Comparison of ENCODE assay signal across 23 cellular contexts in genomic region chr5:174336479-174336878, GRCh38.
DNase-seq lines count a peak whose midpoint lies in the region; ATAC-seq, FAIRE-seq and TF ChIP-seq lines count a peak whose summit lies in the region.
"Had no signal": no experiment of that assay in that cellular context is flagged by ENCODE, and none has a peak within 500 bp of the region (broad histone marks: within the 10 kb centered on the region; RNA-seq: fewer than 3 reads in every experiment).

No MANE protein-coding gene starts in this region.

- H2BK120ac ChIP-seq in trophoblast cell (ENCODE audit: insufficient read depth, low read length, poor library complexity) = peak overlapping the region; percentile 100

- POLR2A ChIA-PET in GM12878 (lab: Charles Lee) = no interaction called here

- peak overlapping the region; percentile 100 for H3K4ac ChIP-seq in trophoblast cell (ENCODE audit: low read depth, low read length)

- H2AFZ ChIP-seq in GM12878 (ENCODE audit: control insufficient read depth, low read depth, low read length) (no peak overlapping the region), trophoblast cell (ENCODE audit: insufficient read depth, low read length, poor library complexity) (peak overlapping the region; percentile 84)

- no peak overlapping the region for H3K23ac ChIP-seq in trophoblast cell (ENCODE audit: low read length)

- no peak for TF ChIP-seq RAD21 in GM12878 (IDR thresholded peaks at IDR 0.05; ENCODE audit: insufficient read depth, low read depth, low read length)

- H3K4me1 ChIP-seq in GM12878 (ENCODE audit: control insufficient read depth, insufficient read depth, low read length) = no peaks in the 10 kb centered on the region; the same call in 1 of the 2 replicates
- H3K4me1 ChIP-seq in trophoblast cell (ENCODE audit: control insufficient read depth in 1 of 2, insufficient read depth in 2 of 2, low read length in 2 of 2) = peaks cover 32 to 41% of the 10 kb centered on the region in 2 experiments
- H3K4me1 ChIP-seq: A549 had no signal

- DNase-seq in MG63 = no peak
- DNase-seq in GM12878 (ENCODE audit: low read depth, low spot score) = no peak
- DNase-seq in trophoblast cell = no peak
- DNase-seq in stimulated activated CD4-positive, alpha-beta T cell treated with anti-CD3 and anti-CD28 coated beads, Interleukin-15, amount 100 ng/mL, for 24 hours = no peak
- DNase-seq in medulla oblongata (ENCODE audit: extremely low spot score) = no peak
- DNase-seq: BE2C, DMS79, HFFc6, KBM-7, NCI-H1105, NCI-H2029 treated with DMSO at 0.1 percent for 48 hours, NCI-H524 treated with DMSO at 0.1 percent for 48 hours, NCI-H82, SW 1271 had no signal

- peak overlapping the region; percentile 81 for H4K12ac ChIP-seq in trophoblast cell (ENCODE audit: low read depth, low read length)

- intact Hi-C loops in GM12878 (cut with micrococcal nuclease; ENCODE audit: unreplicated experiment) = no loop called here

- peak overlapping the region; percentile 100 for H4K91ac ChIP-seq in trophoblast cell (ENCODE audit: low read depth, low read length)

- no peak for FAIRE-seq in GM12878 (lab: Jason Lieb, UNC)
- FAIRE-seq: A549, GM12892, GM19239, H54 had no signal

- peak overlapping the region; percentile 100 for H2BK5ac ChIP-seq in trophoblast cell (ENCODE audit: low read depth, low read length, poor library complexity)

- H3K79me2 ChIP-seq in GM12878 (ENCODE audit: control insufficient read depth, insufficient read depth, low read length) (no peaks in the 10 kb centered on the region), trophoblast cell (ENCODE audit: control insufficient read depth, insufficient read depth, low read length, poor library complexity) (peaks cover 19% of the 10 kb centered on the region)

- H3K9ac ChIP-seq in GM12878 (ENCODE audit: control insufficient read depth, insufficient read depth, low read length) (no peak overlapping the region), trophoblast cell (ENCODE audit: low read length) (peak overlapping the region; percentile 24)

- H4K20me1 ChIP-seq in GM12878 (ENCODE audit: control insufficient read depth, insufficient read depth) = no peaks in the 10 kb centered on the region

- SMC1A ChIA-PET in GM12878 (lab: Charles Lee; ENCODE audit: uncharacterized antibody, unreplicated experiment) = no interaction called here

- RAD21 ChIA-PET in GM12878 (lab: Charles Lee; ENCODE audit: unreplicated experiment) = no interaction called here

- H2AK5ac ChIP-seq in trophoblast cell (ENCODE audit: low read length) = peak overlapping the region; percentile 100

- ATAC-seq in GM18868 (IDR thresholded peaks at IDR 0.05; ENCODE audit: unreplicated experiment) = peak; percentile 36
- ATAC-seq in GM12878 = peak; percentile 27; the same call in 2 of the 3 replicates
- no peak for ATAC-seq in HG03520 (IDR thresholded peaks at IDR 0.05; ENCODE audit: unreplicated experiment)
- no peak for ATAC-seq in HG03097 (IDR thresholded peaks at IDR 0.05; ENCODE audit: low FRiP score, unreplicated experiment)
- ATAC-seq: A549, Right ventricle myocardium inferior had no signal

- H3K27me3 ChIP-seq in MG63 (no peaks in the 10 kb centered on the region), GM12878 (replicated peaks in 1 of 2; ENCODE audit: control insufficient read depth in 2 of 2, insufficient read depth in 2 of 2, low read length in 1 of 2) (peaks cover 0 to 5% of the 10 kb centered on the region in 2 experiments), trophoblast cell (ENCODE audit: insufficient read depth, low read length) (no peaks in the 10 kb centered on the region)
- H3K27me3 ChIP-seq: BE2C had no signal

- peak overlapping the region; percentile 99 for H3K18ac ChIP-seq in trophoblast cell (ENCODE audit: low read length)

- H3K27ac ChIP-seq in GM12878 (ENCODE audit: control insufficient read depth, insufficient read depth) = no peak overlapping the region
- H3K27ac ChIP-seq in trophoblast cell (ENCODE audit: low read depth, low read length) = peak overlapping the region; percentile 100
- H3K27ac ChIP-seq: A549, HL-60 had no signal

- H4K8ac ChIP-seq in trophoblast cell (ENCODE audit: low read depth, low read length) = peak overlapping the region; percentile 95

- CTCF ChIA-PET in GM12878 (lab: Yijun Ruan, JAX) = no interaction called here

- no peak for TF ChIP-seq CTCF in GM12878 (IDR thresholded peaks at IDR 0.05 in 2 of 3, conservative IDR thresholded peaks at IDR 0.05 in 1 of 3; ENCODE audit: control insufficient read depth in 2 of 3, extremely low read depth in 1 of 3, insufficient read depth in 1 of 3, low read depth in 3 of 3, low read length in 3 of 3)

- H3K36me3 ChIP-seq in MG63 = no peaks in the 10 kb centered on the region
- no peaks in the 10 kb centered on the region for H3K36me3 ChIP-seq in GM12878 (ENCODE audit: control insufficient read depth in 2 of 2, insufficient read depth in 2 of 2, low read length in 1 of 2)
- no peaks in the 10 kb centered on the region for H3K36me3 ChIP-seq in trophoblast cell (ENCODE audit: control insufficient read depth in 1 of 2, insufficient read depth in 2 of 2, low read length in 2 of 2)
- H3K36me3 ChIP-seq: BE2C had no signal

- no peak for TF ChIP-seq POLR2A in GM12878 (IDR thresholded peaks at IDR 0.05; ENCODE audit: low read depth, low read length)

- H3K4me3 ChIP-seq in MG63 (peak overlapping the region; percentile 11), GM12878 (no peak overlapping the region), trophoblast cell (ENCODE audit: low read depth, low read length) (no peak overlapping the region)
- H3K4me3 ChIP-seq: A549 had no signal

- WGBS in GM12878 (ENCODE audit: insufficient coverage, insufficient replicate concordance, low lambda C conversion rate, missing lambda C conversion rate) = 4% methylated on average over 5 of the region's 5 CpGs
- WGBS in trophoblast cell (ENCODE audit: extremely low coverage, insufficient coverage, insufficient read length) = 100% methylated on average over 2 of the region's 5 CpGs

- H2BK12ac ChIP-seq in trophoblast cell (ENCODE audit: low read length) = peak overlapping the region; percentile 100

- no peak for TF ChIP-seq EP300 in GM12878 (IDR thresholded peaks at IDR 0.05; ENCODE audit: borderline replicate concordance in 1 of 2, control insufficient read depth in 1 of 2, low read depth in 2 of 2, low read length in 2 of 2)

- in situ Hi-C loops in GM12878 (cut with MboI) = no loop called here

- H3K79me1 ChIP-seq in trophoblast cell (ENCODE audit: low read length) = peaks cover 69% of the 10 kb centered on the region

- H3K9me3 ChIP-seq in MG63 (no peaks in the 10 kb centered on the region), GM12878 (replicated peaks; ENCODE audit: control insufficient read depth, insufficient read depth, low read length) (no peaks in the 10 kb centered on the region), trophoblast cell (ENCODE audit: insufficient read depth, low read depth, low read length) (no peaks in the 10 kb centered on the region)
- H3K9me3 ChIP-seq: A549, BE2C had no signal

- no TSS peak for BruUV-seq in GM12878 (replicated peaks; lab: Mats Ljungman, UMichigan)

- no peak overlapping the region for H3K4me2 ChIP-seq in GM12878 (ENCODE audit: control insufficient read depth, insufficient read depth)
- no peak overlapping the region for H3K4me2 ChIP-seq in trophoblast cell (ENCODE audit: low read length)
- H3K4me2 ChIP-seq: A549 had no signal

- peak overlapping the region; percentile 100 for H3K14ac ChIP-seq in trophoblast cell (ENCODE audit: low read length)

TF ChIP-seq in GM12878, 131 proteins besides CTCF, POLR2A, EP300 and RAD21:
- TF ChIP-seq RELA (IDR thresholded peaks at IDR 0.05; ENCODE audit: borderline replicate concordance, partially characterized antibody) (no peak), RUNX3 (IDR thresholded peaks at IDR 0.05; ENCODE audit: low read length) (peak; percentile 47; the same call in 1 of the 2 replicates), NR2F1 (conservative IDR thresholded peaks at IDR 0.05) (peak; percentile 88), TCF7 (IDR thresholded peaks at IDR 0.05; ENCODE audit: borderline replicate concordance) (0 out of 2 replicates have a peak, but pooled peaks have one; percentile 40), POLR2AphosphoS2 (IDR thresholded peaks at IDR 0.05; ENCODE audit: low read depth, low read length) (no peak), SMAD1 (IDR thresholded peaks at IDR 0.05; ENCODE audit: low read depth, partially characterized antibody) (no peak), BCL11A (IDR thresholded peaks at IDR 0.05; ENCODE audit: low read depth, low read length) (no peak), RFX5 (IDR thresholded peaks at IDR 0.05; ENCODE audit: low read depth, low read length) (no peak), GATAD2B (conservative IDR thresholded peaks at IDR 0.05; ENCODE audit: low read depth) (no peak), ATF2 (IDR thresholded peaks at IDR 0.05; ENCODE audit: low read length) (no peak), JUNB (IDR thresholded peaks at IDR 0.05) (peak; percentile 53), SPI1 (IDR thresholded peaks at IDR 0.05; ENCODE audit: borderline replicate concordance, insufficient read depth, low read depth, low read length) (peak; percentile 75), TARDBP (IDR thresholded peaks at IDR 0.05; ENCODE audit: borderline replicate concordance) (no peak), NFXL1 (IDR thresholded peaks at IDR 0.05; ENCODE audit: borderline replicate concordance) (no peak), IRF4 (IDR thresholded peaks at IDR 0.05; ENCODE audit: low read depth, low read length) (peak; percentile 71; the same call in 1 of the 2 replicates)
TF ChIP-seq in GM12878: peak in this region for 6.

Comparison
In these comparisons a context has a peak if more than half of its experiments do, and no peak if none do; other contexts are left out.
1. ATAC-seq: peak in GM18868 (single experiment) and GM12878 (single experiment); none in HG03520 (single experiment) and HG03097 (single experiment).